ENCODE assay signal across 36 cellular contexts in the genomic region with DNA sequence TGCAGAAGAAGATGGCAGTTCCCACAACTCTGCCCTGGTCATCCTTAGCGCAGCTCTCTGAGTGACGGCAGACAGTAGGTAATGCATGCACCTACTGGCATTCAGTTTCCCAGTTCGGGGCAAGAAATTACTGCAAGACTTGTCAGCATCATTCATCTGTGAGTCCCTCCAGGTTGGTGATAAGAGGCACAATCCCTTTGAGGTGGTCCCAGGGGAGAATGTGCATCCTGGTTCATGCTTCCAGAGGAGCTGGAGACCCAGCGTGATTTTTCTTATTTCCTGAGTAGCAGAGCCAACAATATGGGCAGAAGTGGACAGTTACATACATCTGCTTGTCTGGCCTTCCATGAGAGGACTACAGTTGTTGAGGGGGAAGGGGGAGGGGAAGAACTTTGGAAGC.
DNase-seq lines count a peak whose midpoint lies in the region; ATAC-seq and TF ChIP-seq lines count a peak whose summit lies in the region.
"Had no signal": no experiment of that assay in that cellular context is flagged by ENCODE, and none has a peak within 500 bp of the region (broad histone marks: within the 10 kb centered on the region; RNA-seq: fewer than 3 reads in every experiment).

No MANE protein-coding gene starts in this region.

- H3K4me1 Mint-ChIP-seq in dendritic cell treated with granulocyte-macrophage colony-stimulating factor and Interleukin-4, amounts not matched to agents 40 ng/mL and 50 ng/mL, for 4 days (ENCODE audit: low read depth) = peaks cover 82% of the 10 kb centered on the region
- peaks cover 69% of the 10 kb centered on the region for H3K4me1 Mint-ChIP-seq in stimulated activated effector memory CD8-positive, alpha-beta T cell treated with anti-CD3 and anti-CD28 coated beads, Interleukin-12 subunit alpha, Interleukin-12 subunit beta, amount 100 ng/mL, for 72 hours
- H3K4me1 Mint-ChIP-seq: neural crest cell had no signal

- ATAC-seq in PC-3 = no peak
- ATAC-seq in stimulated activated effector memory CD8-positive, alpha-beta T cell treated with anti-CD3 and anti-CD28 coated beads, Interleukin-12 subunit alpha, Interleukin-12 subunit beta, amount 100 ng/mL, for 72 hours = no peak
- ATAC-seq in psoas muscle = no peak
- ATAC-seq: effector memory CD8-positive, alpha-beta T cell; esophagus mucosa; lower lobe of right lung; mucosa of descending colon; Right ventricle myocardium inferior had no signal

- intact Hi-C loops in PC-3 (cut with micrococcal nuclease) = loop anchor here (5.0 kb wide), 1 partner anchor 84 kb away; no protein-coding TSS in a partner anchor
- intact Hi-C loops in dendritic cell treated with granulocyte-macrophage colony-stimulating factor and Interleukin-4, amounts not matched to agents 40 ng/mL and 50 ng/mL, for 4 days (cut with micrococcal nuclease) = no loop called here
- intact Hi-C loops in psoas muscle (cut with DNase I) = no loop called here

- H3K4me1 ChIP-seq in PC-3 (ENCODE audit: insufficient read depth, low read length) (peaks cover 46% of the 10 kb centered on the region), psoas muscle (peaks cover 18% of the 10 kb centered on the region)

- no peaks in the 10 kb centered on the region for H3K79me2 ChIP-seq in PC-3 (ENCODE audit: low read length)
- H3K79me2 ChIP-seq: parathyroid adenoma had no signal

- DNase-seq in NCI-H82 (lab: John Stamatoyannopoulos, UW) = peak; percentile 1
- no peak for DNase-seq in NCI-H82 treated with DMSO at 0.1 percent for 48 hours (lab: John Stamatoyannopoulos, UW; ENCODE audit: unreplicated experiment)
- no peak for DNase-seq in PC-3
- DNase-seq in stimulated activated effector memory CD8-positive, alpha-beta T cell treated with anti-CD3 and anti-CD28 coated beads, Interleukin-12 subunit alpha, Interleukin-12 subunit beta, amount 100 ng/mL, for 72 hours (ENCODE audit: low spot score in 2 of 2) = no peak
- DNase-seq in KBM-7 = no peak
- no peak for DNase-seq in activated T-cell treated with anti-CD3 and anti-CD28 coated beads for 4 hours
- no peak for DNase-seq in psoas muscle
- DNase-seq: 8988T; activated CD4-positive, alpha-beta memory T cell treated with anti-CD3 and anti-CD28 coated beads, Interleukin-2, amount 10 ng/mL, durations not matched to agents 7 days and 5 days; activated CD4-positive, CD25-positive, alpha-beta regulatory T cell treated with anti-CD3 and anti-CD28 coated beads, Interleukin-2, amount 50 U/mL, for 72 hours; activated gamma-delta T cell; activated naive CD8-positive, alpha-beta T cell treated with anti-CD3 and anti-CD28 coated beads, Interleukin-2, amount 10 ng/mL, durations not matched to agents 7 days and 5 days; CD4-positive, CD25-positive, alpha-beta regulatory T cell; central memory CD4-positive, alpha-beta T cell; cortex of kidney; effector memory CD8-positive, alpha-beta T cell; EL; GM23248; head of caudate nucleus; Karpas-422; kidney glomerular epithelial cell; lower lobe of right lung; mucosa of descending colon; MV-4-11; NCI-H1436; NCI-H2081 treated with DMSO at 0.1 percent for 48 hours; NCI-H2227 treated with DMSO at 0.1 percent for 48 hours; NCI-H526; PC-9; stimulated activated CD4-positive, alpha-beta T cell treated with anti-CD3 and anti-CD28 coated beads, Interleukin-2, amount 100 ng/mL, for 24 hours; upper lobe of left lung had no signal

- BruUV-seq in PC-3 (replicated peaks; lab: Mats Ljungman, UMichigan) = no TSS peak

- H3K4me3 Mint-ChIP-seq in dendritic cell treated with granulocyte-macrophage colony-stimulating factor and Interleukin-4, amounts not matched to agents 40 ng/mL and 50 ng/mL, for 4 days = no peak overlapping the region
- H3K4me3 Mint-ChIP-seq in stimulated activated effector memory CD8-positive, alpha-beta T cell treated with anti-CD3 and anti-CD28 coated beads, Interleukin-12 subunit alpha, Interleukin-12 subunit beta, amount 100 ng/mL, for 72 hours = no peak overlapping the region
- H3K4me3 Mint-ChIP-seq: activated CD4-positive, alpha-beta memory T cell treated with anti-CD3 and anti-CD28 coated beads, Interleukin-2, amount 10 ng/mL, durations not matched to agents 7 days and 5 days; activated naive CD8-positive, alpha-beta T cell treated with anti-CD3 and anti-CD28 coated beads, Interleukin-2, amount 10 ng/mL, durations not matched to agents 7 days and 5 days; CD4-positive, CD25-positive, alpha-beta regulatory T cell; effector memory CD8-positive, alpha-beta T cell; neural crest cell had no signal

- H3K9me3 Mint-ChIP-seq in dendritic cell treated with granulocyte-macrophage colony-stimulating factor and Interleukin-4, amounts not matched to agents 40 ng/mL and 50 ng/mL, for 4 days = peaks cover 11% of the 10 kb centered on the region
- peaks cover 2% of the 10 kb centered on the region for H3K9me3 Mint-ChIP-seq in stimulated activated effector memory CD8-positive, alpha-beta T cell treated with anti-CD3 and anti-CD28 coated beads, Interleukin-12 subunit alpha, Interleukin-12 subunit beta, amount 100 ng/mL, for 72 hours

- peak overlapping the region; percentile 61 for H3K27ac Mint-ChIP-seq in dendritic cell treated with granulocyte-macrophage colony-stimulating factor and Interleukin-4, amounts not matched to agents 40 ng/mL and 50 ng/mL, for 4 days
- H3K27ac Mint-ChIP-seq in stimulated activated effector memory CD8-positive, alpha-beta T cell treated with anti-CD3 and anti-CD28 coated beads, Interleukin-12 subunit alpha, Interleukin-12 subunit beta, amount 100 ng/mL, for 72 hours = peak overlapping the region; percentile 46
- H3K27ac Mint-ChIP-seq: activated CD4-positive, alpha-beta memory T cell treated with anti-CD3 and anti-CD28 coated beads, Interleukin-2, amount 10 ng/mL, durations not matched to agents 7 days and 5 days; activated naive CD8-positive, alpha-beta T cell treated with anti-CD3 and anti-CD28 coated beads, Interleukin-2, amount 10 ng/mL, durations not matched to agents 7 days and 5 days had no signal

- no peaks in the 10 kb centered on the region for H4K20me1 ChIP-seq in PC-3 (ENCODE audit: low read length)

- peak overlapping the region; percentile 97 for H3K27ac ChIP-seq in PC-3 (ENCODE audit: low read length)
- no peak overlapping the region for H3K27ac ChIP-seq in psoas muscle
- H3K27ac ChIP-seq: parathyroid adenoma had no signal

- POLR2A ChIA-PET in PC-3 (lab: Charles Lee; ENCODE audit: unreplicated experiment) = no interaction called here

- no peak overlapping the region for H2AFZ ChIP-seq in PC-3 (ENCODE audit: low read length)
- H2AFZ ChIP-seq: GM23248, parathyroid adenoma, PC-9 had no signal

- H3K36me3 Mint-ChIP-seq in dendritic cell treated with granulocyte-macrophage colony-stimulating factor and Interleukin-4, amounts not matched to agents 40 ng/mL and 50 ng/mL, for 4 days (ENCODE audit: low read depth) = peaks cover 33% of the 10 kb centered on the region
- peaks cover 35% of the 10 kb centered on the region for H3K36me3 Mint-ChIP-seq in stimulated activated effector memory CD8-positive, alpha-beta T cell treated with anti-CD3 and anti-CD28 coated beads, Interleukin-12 subunit alpha, Interleukin-12 subunit beta, amount 100 ng/mL, for 72 hours

- no peaks in the 10 kb centered on the region for H3K9me2 ChIP-seq in PC-3 (replicated peaks; ENCODE audit: low read length)

- no peak overlapping the region for H3K4me2 ChIP-seq in PC-3 (ENCODE audit: low read length)

- H3K9me3 ChIP-seq in PC-3 (ENCODE audit: low read length) (no peaks in the 10 kb centered on the region), psoas muscle (no peaks in the 10 kb centered on the region)
- H3K9me3 ChIP-seq: lower lobe of right lung, mucosa of descending colon, upper lobe of left lung had no signal

- no peaks in the 10 kb centered on the region for H3K27me3 Mint-ChIP-seq in dendritic cell treated with granulocyte-macrophage colony-stimulating factor and Interleukin-4, amounts not matched to agents 40 ng/mL and 50 ng/mL, for 4 days
- H3K27me3 Mint-ChIP-seq: activated CD4-positive, alpha-beta memory T cell treated with anti-CD3 and anti-CD28 coated beads, Interleukin-2, amount 10 ng/mL, durations not matched to agents 7 days and 5 days; activated naive CD8-positive, alpha-beta T cell treated with anti-CD3 and anti-CD28 coated beads, Interleukin-2, amount 10 ng/mL, durations not matched to agents 7 days and 5 days; CD4-positive, CD25-positive, alpha-beta regulatory T cell; effector memory CD8-positive, alpha-beta T cell had no signal

- peaks cover 2% of the 10 kb centered on the region; the same call in 1 of the 2 replicates for H3K36me3 ChIP-seq in PC-3 (ENCODE audit: low read depth, low read length)
- H3K36me3 ChIP-seq in psoas muscle (ENCODE audit: insufficient read depth in 1 of 2, low read depth in 1 of 2) = no peaks in the 10 kb centered on the region
- H3K36me3 ChIP-seq: lower lobe of right lung, upper lobe of left lung had no signal

- H3K27me3 ChIP-seq in PC-3 (ENCODE audit: low read length) (no peaks in the 10 kb centered on the region), psoas muscle (ENCODE audit: insufficient read depth in 3 of 3, low read length in 2 of 3) (no peaks in the 10 kb centered on the region)
- H3K27me3 ChIP-seq: upper lobe of left lung had no signal

- peak overlapping the region; percentile 81 for H3K9ac ChIP-seq in PC-3 (ENCODE audit: low read length)
- H3K9ac ChIP-seq: GM23248, parathyroid adenoma had no signal

- in situ Hi-C loops in KBM-7 (cut with MboI; ENCODE audit: low pct_unique_long_range_greater_than_20kb, low sequenced_read_pairs) = no loop called here

- 87 to 93% (median 92%) methylated on average over 4 of the region's 4 CpGs for WGBS in psoas muscle, 3 donors

- CTCF ChIA-PET in PC-3 (lab: Charles Lee) = no interaction called here

- no peak for TF ChIP-seq CTCF in PC-3 (conservative IDR thresholded peaks at IDR 0.05; ENCODE audit: low read depth, low read length)
- no peak for TF ChIP-seq CTCF in psoas muscle (IDR thresholded peaks at IDR 0.05)

- H3F3A ChIP-seq in PC-3 (ENCODE audit: low read length, unreplicated experiment) = peaks cover 10% of the 10 kb centered on the region

- H3K4me3 ChIP-seq in PC-3 (ENCODE audit: low read length) (no peak overlapping the region), psoas muscle (no peak overlapping the region)
- H3K4me3 ChIP-seq: GM23248, lower lobe of right lung, mucosa of descending colon, PC-9, upper lobe of left lung had no signal
